In genomic region chr1:7941437-7941793, GRCh38 we compare ENCODE assay signal across 11 cellular contexts. TPM values are rescaled to one million over a fixed set of nuclear protein-coding genes. Genes with fewer than 3 reads are reported as not detected.
DNase-seq lines count a peak whose midpoint lies in the region; ATAC-seq and TF ChIP-seq lines count a peak whose summit lies in the region.
"Had no signal": no experiment of that assay in that cellular context is flagged by ENCODE, and none has a peak within 500 bp of the region (broad histone marks: within the 10 kb centered on the region; RNA-seq: fewer than 3 reads in every experiment).

No MANE protein-coding gene starts in this region.

- no peaks in the 10 kb centered on the region for H3K36me3 Mint-ChIP-seq in CD8-positive, alpha-beta memory T cell
- no peaks in the 10 kb centered on the region for H3K36me3 Mint-ChIP-seq in activated naive CD8-positive, alpha-beta T cell treated with anti-CD3 and anti-CD28 coated beads, Interleukin-2, amount 10 ng/mL, durations not matched to agents 7 days and 5 days
- H3K36me3 Mint-ChIP-seq in nephron progenitor cell (ENCODE audit: low read depth) = no peaks in the 10 kb centered on the region

- intact Hi-C loops in ovary (cut with DNase I) = no loop called here

- H3K4me3 ChIP-seq in CD8-positive, alpha-beta memory T cell (ENCODE audit: low read length) = no peak overlapping the region
- H3K4me3 ChIP-seq in ovary = no peak overlapping the region
- H3K4me3 ChIP-seq: prostate gland had no signal

- peak overlapping the region; percentile 76 to 87 (median 82) for H3K4me3 Mint-ChIP-seq in CD8-positive, alpha-beta memory T cell
- H3K4me3 Mint-ChIP-seq in activated naive CD8-positive, alpha-beta T cell treated with anti-CD3 and anti-CD28 coated beads, Interleukin-2, amount 10 ng/mL, durations not matched to agents 7 days and 5 days = peak overlapping the region; percentile 77
- peak overlapping the region; percentile 68 for H3K4me3 Mint-ChIP-seq in nephron progenitor cell

- H3K4me1 Mint-ChIP-seq in CD8-positive, alpha-beta memory T cell = peaks cover 49 to 64% (median 62%) of the 10 kb centered on the region in 3 donors
- H3K4me1 Mint-ChIP-seq in activated naive CD8-positive, alpha-beta T cell treated with anti-CD3 and anti-CD28 coated beads, Interleukin-2, amount 10 ng/mL, durations not matched to agents 7 days and 5 days = peaks cover 37% of the 10 kb centered on the region
- H3K4me1 Mint-ChIP-seq in nephron progenitor cell = peaks cover 28% of the 10 kb centered on the region

- peak overlapping the region in 7 of 8 donors; percentile 75 to 96 (median 87) for H3K27ac Mint-ChIP-seq in CD8-positive, alpha-beta memory T cell
- H3K27ac Mint-ChIP-seq in activated naive CD8-positive, alpha-beta T cell treated with anti-CD3 and anti-CD28 coated beads, Interleukin-2, amount 10 ng/mL, durations not matched to agents 7 days and 5 days = no peak overlapping the region
- no peak overlapping the region for H3K27ac Mint-ChIP-seq in nephron progenitor cell

- ATAC-seq in activated naive CD8-positive, alpha-beta T cell treated with anti-CD3 and anti-CD28 coated beads, Interleukin-2, amount 10 ng/mL, durations not matched to agents 7 days and 5 days (ENCODE audit: low read depth) = no peak
- ATAC-seq in GM21526 (IDR thresholded peaks at IDR 0.05; ENCODE audit: low FRiP score, unreplicated experiment) = no peak

- H3K9me3 Mint-ChIP-seq in CD8-positive, alpha-beta memory T cell = no peaks in the 10 kb centered on the region
- no peaks in the 10 kb centered on the region for H3K9me3 Mint-ChIP-seq in activated naive CD8-positive, alpha-beta T cell treated with anti-CD3 and anti-CD28 coated beads, Interleukin-2, amount 10 ng/mL, durations not matched to agents 7 days and 5 days
- peaks cover 3% of the 10 kb centered on the region for H3K9me3 Mint-ChIP-seq in nephron progenitor cell

- no peak overlapping the region for H3K27ac ChIP-seq in CD8-positive, alpha-beta memory T cell (ENCODE audit: low read depth, low read length)
- H3K27ac ChIP-seq in ovary = no peak overlapping the region
- H3K27ac ChIP-seq: KMS-11, prostate gland had no signal

- WGBS in ovary, 3 donors = 70 to 77% (median 74%) methylated on average over 9 of the region's 9 CpGs

- peaks cover 25% of the 10 kb centered on the region for H3K4me1 ChIP-seq in CD8-positive, alpha-beta memory T cell (ENCODE audit: insufficient read depth, low read length)
- peaks cover 3% of the 10 kb centered on the region for H3K4me1 ChIP-seq in ovary (ENCODE audit: insufficient read depth)
- H3K4me1 ChIP-seq: prostate gland had no signal

- no peaks in the 10 kb centered on the region for H3K9me3 ChIP-seq in CD8-positive, alpha-beta memory T cell (ENCODE audit: low read length)
- no peaks in the 10 kb centered on the region for H3K9me3 ChIP-seq in ovary
- H3K9me3 ChIP-seq: prostate gland, tibial nerve had no signal

- POLR2A ChIA-PET in CD8-positive, alpha-beta memory T cell (lab: Charles Lee) = interaction anchor here (0.6 kb wide), 1 partner anchor 27 kb away, joined by 11 read pairs; no protein-coding TSS in a partner anchor
- POLR2A ChIA-PET in activated naive CD8-positive, alpha-beta T cell treated with anti-CD3 and anti-CD28 coated beads, Interleukin-2, amount 10 ng/mL, durations not matched to agents 7 days and 5 days (lab: Charles Lee) = interaction anchor here (1.7 kb wide), 1 partner anchor 20 kb away, joined by 4 read pairs; the partner anchor contains the start of gene PARK7

- H3K36me3 ChIP-seq in CD8-positive, alpha-beta memory T cell (ENCODE audit: insufficient read depth, low read length) = no peaks in the 10 kb centered on the region
- H3K36me3 ChIP-seq in ovary = no peaks in the 10 kb centered on the region
- H3K36me3 ChIP-seq: prostate gland, tibial nerve had no signal

- DNase-seq in CD8-positive, alpha-beta memory T cell = no peak
- DNase-seq in HT1080 (ENCODE audit: low read depth) (peak; percentile 65), nephron progenitor cell (no peak), ovary (no peak), NCI-H510A (lab: John Stamatoyannopoulos, UW) (no peak), NCI-H748 (lab: John Stamatoyannopoulos, UW; ENCODE audit: unreplicated experiment) (no peak)
- DNase-seq in activated naive CD8-positive, alpha-beta T cell treated with anti-CD3 and anti-CD28 coated beads, Interleukin-2, amount 10 ng/mL, durations not matched to agents 7 days and 5 days = no peak

- TF ChIP-seq EP300 in ovary (IDR thresholded peaks at IDR 0.05) = no peak

- CTCF ChIA-PET in CD8-positive, alpha-beta memory T cell (lab: Charles Lee) = interaction anchor here (0.8 to 2.3 kb wide), 6 partner anchors 18 to 35 kb away, joined by 3 to 9 read pairs (median 3); partner anchors contain the start of gene PARK7

- no peaks in the 10 kb centered on the region for H3K27me3 ChIP-seq in CD8-positive, alpha-beta memory T cell (ENCODE audit: insufficient read depth, low read length, poor library complexity, severe bottlenecking)
- no peaks in the 10 kb centered on the region for H3K27me3 ChIP-seq in ovary

- TF ChIP-seq CTCF in nephron progenitor cell (IDR thresholded peaks at IDR 0.05) (no peak), ovary (IDR thresholded peaks at IDR 0.05) (no peak)

- H3K27me3 Mint-ChIP-seq in CD8-positive, alpha-beta memory T cell = peaks cover 8 to 29% of the 10 kb centered on the region in 2 donors
- peaks cover 7% of the 10 kb centered on the region for H3K27me3 Mint-ChIP-seq in activated naive CD8-positive, alpha-beta T cell treated with anti-CD3 and anti-CD28 coated beads, Interleukin-2, amount 10 ng/mL, durations not matched to agents 7 days and 5 days
- peaks cover 57% of the 10 kb centered on the region for H3K27me3 Mint-ChIP-seq in nephron progenitor cell (ENCODE audit: low read depth, poor library complexity)

- TF ChIP-seq POLR2A in ovary (IDR thresholded peaks at IDR 0.05) = no peak

RNA-seq across cellular contexts. Expression of gene TNFRSF9, which starts 0.8 kb away (rescaled TPM):
- 100 to 1,000 TPM; 273 to 279 TPM for total RNA-seq in CD8-positive, alpha-beta memory T cell
- 14.4 TPM for polyA plus RNA-seq in CD8-positive, alpha-beta memory T cell
- total RNA-seq in HT1080 (2014; rRNA removed; shearing (Covaris generic)) = 1.3 and 2.8 TPM in 2 replicates
- polyA plus RNA-seq in HT1080 (2015; cell fraction: cytosol; rRNA removed) = 0.56 and 0.60 TPM in 2 replicates
- polyA plus RNA-seq in HT1080 (2015; cell fraction: nucleus; rRNA removed) = 1.3 and 2.3 TPM in 2 replicates
- total RNA-seq in activated naive CD8-positive, alpha-beta T cell treated with anti-CD3 and anti-CD28 coated beads, Interleukin-2, amount 10 ng/mL, durations not matched to agents 7 days and 5 days = 1 to 10 TPM; 2.7 to 3.2 TPM
- total RNA-seq in ovary = under 1 TPM in 1 of 7 donors, not detected in 6; 0.08 TPM
- under 1 TPM; 0.05 to 0.10 TPM for polyA plus RNA-seq in ovary
- total RNA-seq: prostate gland had no signal

RNA-seq across cellular contexts. Expression of gene PARK7, which starts 20.1 kb away (rescaled TPM):
- total RNA-seq in CD8-positive, alpha-beta memory T cell = 100 to 1,000 TPM; 583 to 628 TPM
- 396 TPM for polyA plus RNA-seq in CD8-positive, alpha-beta memory T cell
- 274 and 280 TPM in 2 replicates for total RNA-seq in HT1080 (2014; rRNA removed; shearing (Covaris generic))
- 334 and 398 TPM in 2 replicates for polyA plus RNA-seq in HT1080 (2015; cell fraction: cytosol; rRNA removed)
- polyA plus RNA-seq in HT1080 (2015; cell fraction: nucleus; rRNA removed) = 130 and 150 TPM in 2 replicates
- 100 to 1,000 TPM; 209 to 230 TPM for total RNA-seq in activated naive CD8-positive, alpha-beta T cell treated with anti-CD3 and anti-CD28 coated beads, Interleukin-2, amount 10 ng/mL, durations not matched to agents 7 days and 5 days
- total RNA-seq in ovary = 100 to 1,000 TPM; 159 to 266 (median 248) TPM
- polyA plus RNA-seq in ovary = 100 to 1,000 TPM; 241 to 438 TPM

Comparison
In these comparisons a context has a peak if more than half of its experiments do, and no peak if none do; other contexts are left out.
1. H3K27ac Mint-ChIP-seq: peak in CD8-positive, alpha-beta memory T cell (7 of 8); none in activated naive CD8-positive, alpha-beta T cell treated with anti-CD3 and anti-CD28 coated beads, Interleukin-2, amount 10 ng/mL, durations not matched to agents 7 days and 5 days (single experiment) and nephron progenitor cell (single experiment).
2. RNA of gene TNFRSF9, which starts 0.8 kb away (total RNA-seq): 273 to 279 TPM in CD8-positive, alpha-beta memory T cell; 2.7 to 3.2 TPM in activated naive CD8-positive, alpha-beta T cell treated with anti-CD3 and anti-CD28 coated beads, Interleukin-2, amount 10 ng/mL, durations not matched to agents 7 days and 5 days, 1.3 to 2.8 TPM in HT1080 and 0.08 TPM in ovary; every median in the first group is over 10 times any median in the second.
3. Peak in every context shown above with its lines, with median percentiles within 50 percentile points of each other: H3K4me3 Mint-ChIP-seq.